15 cellular contexts compared by ENCODE assay signal in the genomic region with DNA sequence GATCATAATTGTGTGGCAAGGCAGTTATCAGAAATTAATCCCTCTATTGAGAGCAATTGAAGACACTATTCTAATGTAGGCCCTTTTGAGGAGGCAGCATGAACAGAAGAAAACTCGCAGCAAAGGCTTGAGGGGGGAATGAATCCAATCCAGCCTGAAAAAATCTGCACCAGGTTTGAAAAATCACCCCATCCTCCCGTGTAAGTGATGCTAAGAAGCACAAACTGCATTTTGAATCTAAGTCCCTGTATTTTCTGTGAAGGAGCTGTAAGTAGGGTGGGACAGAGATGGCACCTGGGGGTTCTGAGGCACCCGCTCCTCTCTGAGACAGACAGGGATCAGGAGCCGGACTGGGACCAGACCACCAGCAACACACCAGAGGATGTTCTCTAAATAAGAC. TPM values are rescaled to one million over a fixed set of nuclear protein-coding genes. Genes with fewer than 3 reads are reported as not detected.
DNase-seq lines count a peak whose midpoint lies in the region; ATAC-seq and TF ChIP-seq lines count a peak whose summit lies in the region.
"Had no signal": no experiment of that assay in that cellular context is flagged by ENCODE, and none has a peak within 500 bp of the region (broad histone marks: within the 10 kb centered on the region; RNA-seq: fewer than 3 reads in every experiment).

Gene CRB1 (plus strand): TSS at position 241 of the 400 bp plus-strand sequence. CDS start 161 bp downstream, outside the sequence.

- no peaks in the 10 kb centered on the region for H3K9me3 ChIP-seq in GM23248 (ENCODE audit: low read depth)
- H3K9me3 ChIP-seq: suprapubic skin had no signal

- H3K4me1 ChIP-seq in GM23248 (ENCODE audit: insufficient read depth), result 0 out of 2 replicates have a peak, but pooled peaks cover 7% of the 10 kb centered on the region
- H3K4me1 ChIP-seq: suprapubic skin had no signal

- H3K27ac ChIP-seq in GM23248, result no peak within 1 kb of the TSS
- no peak within 1 kb of the TSS for H3K27ac ChIP-seq in coronary artery
- H3K27ac ChIP-seq: epithelial cell of prostate, suprapubic skin had no signal

- peak within 1 kb of the TSS; percentile 75 for H3K4me3 Mint-ChIP-seq in neural crest cell

- TF ChIP-seq POLR2A in GM18505 (IDR thresholded peaks at IDR 0.05; ENCODE audit: borderline replicate concordance, extremely low read depth, insufficient read depth, insufficient read length), result no peak

- H2AFZ ChIP-seq in GM23248, result peak within 1 kb of the TSS; percentile 78

- H3K4me2 ChIP-seq in GM23248 (ENCODE audit: unreplicated experiment), result no peak within 1 kb of the TSS

- in situ Hi-C loops in GM23248 (cut with MboI), result no loop called here

- no peaks in the 10 kb centered on the region for H3K9me2 ChIP-seq in GM23248 (ENCODE audit: insufficient read depth)

- no peaks in the 10 kb centered on the region for H4K20me1 ChIP-seq in GM23248 (ENCODE audit: insufficient read depth)

- H3K27me3 ChIP-seq in GM23248 (replicated peaks; ENCODE audit: insufficient read depth), result no peaks in the 10 kb centered on the region
- H3K27me3 ChIP-seq: suprapubic skin had no signal

- peak within 1 kb of the TSS; percentile 4 for H3K27ac Mint-ChIP-seq in neural crest cell (ENCODE audit: unreplicated experiment)

- H3K36me3 ChIP-seq in GM23248 (ENCODE audit: low read depth), result no peaks in the 10 kb centered on the region
- H3K36me3 ChIP-seq: suprapubic skin had no signal

- DNase-seq in GM23248 (peak; percentile 2), NCI-H2227 treated with DMSO at 0.1 percent for 48 hours (lab: John Stamatoyannopoulos, UW) (peak; percentile 35), cerebellar cortex (ENCODE audit: low spot score) (peak; percentile 92), neural crest cell (ENCODE audit: low read depth, low spot score) (no peak), NOMO-1 treated with dmso at 0.1 percent for 144 hours (lab: John Stamatoyannopoulos, UW; ENCODE audit: unreplicated experiment) (no peak), coronary artery (ENCODE audit: low spot score) (no peak)
- DNase-seq: activated CD8-positive, alpha-beta memory T cell treated with anti-CD3 and anti-CD28 coated beads, Interleukin-2, amount 50 U/mL, for 48 hours; amniotic stem cell; IMR-90; kidney glomerular epithelial cell had no signal

- H3K36me3 Mint-ChIP-seq in neural crest cell (ENCODE audit: low read depth), result no peaks in the 10 kb centered on the region

- no peaks in the 10 kb centered on the region for H3F3A ChIP-seq in GM23248 (ENCODE audit: insufficient read depth)

- H3K4me3 ChIP-seq in GM23248 (no peak within 1 kb of the TSS), coronary artery (no peak within 1 kb of the TSS)
- H3K4me3 ChIP-seq: suprapubic skin had no signal

- H3K9ac ChIP-seq in GM23248, result no peak within 1 kb of the TSS

- H3K4me1 Mint-ChIP-seq in neural crest cell, result peaks cover 20% of the 10 kb centered on the region

- H3K9me3 Mint-ChIP-seq in neural crest cell, result no peaks in the 10 kb centered on the region

- no peak for ATAC-seq in GM21825 (IDR thresholded peaks at IDR 0.05; ENCODE audit: unreplicated experiment)
- no peak for ATAC-seq in GM18505 (IDR thresholded peaks at IDR 0.05; ENCODE audit: unreplicated experiment)

- no peak for TF ChIP-seq CTCF in neural crest cell (conservative IDR thresholded peaks at IDR 0.05)
- no peak for TF ChIP-seq CTCF in coronary artery (IDR thresholded peaks at IDR 0.05)

- peaks cover 6% of the 10 kb centered on the region for H3K27me3 Mint-ChIP-seq in neural crest cell (ENCODE audit: low read depth)

- no peaks in the 10 kb centered on the region for H3K79me2 ChIP-seq in GM23248 (ENCODE audit: insufficient read depth)

- 56 to 62% methylated on average over 4 of the region's 4 CpGs for WGBS in GM23248 (ENCODE audit: low coverage in 1 of 2, low lambda C conversion rate in 2 of 2, missing lambda C conversion rate in 2 of 2), 2 experiments

RNA-seq across cellular contexts. Expression of gene CRB1, which starts in this region (rescaled TPM):
- total RNA-seq in GM23248 (2014; rRNA removed; shearing (Covaris generic)), result 0.11 TPM in 1 of 2 replicates, not detected in the other
- polyA plus RNA-seq in GM23248 (2016; fragmentation: Nextera tagmentation; extraction: Ambion mirVana), result not detected in 2 replicates
- total RNA-seq in neural crest cell, result 1.8 and 1.9 TPM in 2 replicates
- total RNA-seq: IMR-90; T-helper 2 cell treated with Interferon-gamma antibody and Interleukin-4, amounts not matched to agents 100 ng/mL and 5 ng/mL, for 36 hours had no signal
- polyA plus RNA-seq: IMR-90 had no signal

Comparison
In these comparisons a context has a peak if more than half of its experiments do, and no peak if none do; other contexts are left out.
1. Peak in DNase-seq in GM23248; RNA of the gene not detected or under 1 TPM.
2. DNase-seq: peak in NCI-H2227 treated with DMSO at 0.1 percent for 48 hours (single experiment) and cerebellar cortex (single experiment); none in neural crest cell (single experiment), NOMO-1 treated with dmso at 0.1 percent for 144 hours (single experiment) and coronary artery (single experiment).